ENCODE assay signal across 8 cellular contexts in genomic region chr1:205504311-205505075, GRCh38. TPM values are rescaled to one million over a fixed set of nuclear protein-coding genes. Genes with fewer than 3 reads are reported as not detected.
DNase-seq lines count a peak whose midpoint lies in the region; ATAC-seq, FAIRE-seq and TF ChIP-seq lines count a peak whose summit lies in the region.

Gene CDK18, plus strand, starts transcription at chr1:205504669. Its CDS starts 18,499 bp downstream, at chr1:205523168.

- FAIRE-seq in bronchial epithelial cell (lab: Jason Lieb, UNC) (no peak), keratinocyte (lab: Jason Lieb, UNC) (peak; percentile 57), small intestine (lab: Jason Lieb, UNC) (no peak)

- H3K27me3 ChIP-seq in bronchial epithelial cell (ENCODE audit: control insufficient read depth, insufficient read depth, low read length) (no peaks in the 10 kb centered on the region), keratinocyte (ENCODE audit: control insufficient read depth, extremely low read depth, insufficient read depth, low read length) (no peaks in the 10 kb centered on the region), small intestine (ENCODE audit: control insufficient read depth in 2 of 2, insufficient read depth in 2 of 2, low read length in 2 of 2) (no peaks in the 10 kb centered on the region)

- H3K27ac ChIP-seq in keratinocyte (ENCODE audit: control insufficient read depth, insufficient read depth, low read length) (peak within 1 kb of the TSS; percentile 74), small intestine (ENCODE audit: low read depth in 1 of 2, low read length in 1 of 2) (peak within 1 kb of the TSS; percentile 38 to 76)

- no peaks in the 10 kb centered on the region for H3K36me3 ChIP-seq in bronchial epithelial cell (ENCODE audit: control insufficient read depth, insufficient read depth, low read length)
- H3K36me3 ChIP-seq in keratinocyte (ENCODE audit: control insufficient read depth in 2 of 2, extremely low read depth in 1 of 2, insufficient read depth in 2 of 2, low read length in 2 of 2): peaks cover 0 to 5% of the 10 kb centered on the region in 2 experiments
- H3K36me3 ChIP-seq in small intestine (ENCODE audit: control insufficient read depth in 2 of 2, insufficient read depth in 2 of 2, low read length in 2 of 2): no peaks in the 10 kb centered on the region

- H3K4me3 ChIP-seq in bronchial epithelial cell (ENCODE audit: low read depth, low read length): peak within 1 kb of the TSS; percentile 52
- H3K4me3 ChIP-seq in keratinocyte (ENCODE audit: control insufficient read depth in 2 of 3, extremely low read depth in 1 of 3, insufficient read depth in 2 of 3, low read depth in 1 of 3, low read length in 3 of 3): peak within 1 kb of the TSS; percentile 73 to 88 (median 78)
- peak within 1 kb of the TSS; percentile 62 to 71 for H3K4me3 ChIP-seq in small intestine (ENCODE audit: low read depth in 1 of 2, low read length in 2 of 2)

- H3K79me2 ChIP-seq in keratinocyte (ENCODE audit: control insufficient read depth, insufficient read depth, low read length): peaks cover 15% of the 10 kb centered on the region

- H3K9me3 ChIP-seq in keratinocyte (ENCODE audit: control insufficient read depth, low read depth, low read length): no peaks in the 10 kb centered on the region
- no peaks in the 10 kb centered on the region for H3K9me3 ChIP-seq in small intestine (ENCODE audit: control insufficient read depth, low read depth)

- dilution Hi-C loops in keratinocyte (cut with MboI; ENCODE audit: extremely low pct_ligation_motif_present, low sequenced_read_pairs): no loop called here

- no peaks in the 10 kb centered on the region for H3K9me3 Mint-ChIP-seq in T-cell

- H3K36me3 Mint-ChIP-seq in T-cell: no peaks in the 10 kb centered on the region

- 1 to 3% (median 2%) methylated on average over 39 to 41 of the region's 42 CpGs for WGBS in small intestine, 3 donors

- POLR2A ChIA-PET in T-cell (lab: Charles Lee): no interaction called here

- H3K9ac ChIP-seq in keratinocyte (ENCODE audit: control insufficient read depth, extremely low read depth, insufficient read depth, low read length): peak within 1 kb of the TSS; percentile 87

- peak; percentile 31 for DNase-seq in DMS114 treated with DMSO at 0.1 percent for 48 hours (lab: John Stamatoyannopoulos, UW; ENCODE audit: unreplicated experiment)
- peak; percentile 80 for DNase-seq in NCI-H1092 (lab: John Stamatoyannopoulos, UW)
- DNase-seq in T-cell: peak in 29 of 34 experiments; percentile 17 to 54 (median 34)
- peak; percentile 67 for DNase-seq in bronchial epithelial cell (ENCODE audit: low read depth)
- peak; percentile 76 for DNase-seq in keratinocyte (ENCODE audit: low read depth, low spot score)
- peak; percentile 95 for DNase-seq in small intestine

- peak within 1 kb of the TSS; percentile 86 for H2AFZ ChIP-seq in keratinocyte (ENCODE audit: control insufficient read depth, low read length)

- TF ChIP-seq CTCF in bronchial epithelial cell (IDR thresholded peaks at IDR 0.05; ENCODE audit: insufficient read depth, low read length, severe bottlenecking) (no peak), keratinocyte (optimal IDR thresholded peaks at IDR 0.05 in 1 of 3, IDR thresholded peaks at IDR 0.05 in 1 of 3, conservative IDR thresholded peaks at IDR 0.05 in 1 of 3; ENCODE audit: extremely low read depth in 1 of 3, insufficient read depth in 2 of 3, low read length in 3 of 3) (no peak)

- peaks cover 0 to 2% of the 10 kb centered on the region in 2 donors for H3K27me3 Mint-ChIP-seq in T-cell

- H4K20me1 ChIP-seq in keratinocyte (ENCODE audit: control insufficient read depth, extremely low read depth, insufficient read depth, low read length): no peaks in the 10 kb centered on the region

- H3K9me1 ChIP-seq in keratinocyte (ENCODE audit: control insufficient read depth, extremely low read depth, insufficient read depth, low read length): no peaks in the 10 kb centered on the region

- peaks cover 0 to 20% (median 10%) of the 10 kb centered on the region in 3 donors for H3K4me1 Mint-ChIP-seq in T-cell

- H3K4me2 ChIP-seq in keratinocyte (ENCODE audit: control insufficient read depth, extremely low read depth, insufficient read depth, low read depth, low read length): peak within 1 kb of the TSS; percentile 96

- H3K4me1 ChIP-seq in keratinocyte (ENCODE audit: control insufficient read depth, extremely low read depth, insufficient read depth, low read length) (peaks cover 12% of the 10 kb centered on the region), small intestine (ENCODE audit: control insufficient read depth in 2 of 2, insufficient read depth in 1 of 2, low read depth in 1 of 2, low read length in 1 of 2) (peaks cover 0 to 3% of the 10 kb centered on the region in 2 donors)

- peak within 1 kb of the TSS in 1 of 2 donors; percentile 61 for H3K27ac Mint-ChIP-seq in T-cell

- H3K4me3 Mint-ChIP-seq in T-cell: peak within 1 kb of the TSS; percentile 79 to 87 (median 84)

- CTCF ChIA-PET in T-cell (lab: Charles Lee): interaction anchor here in 1 of 2 donors (0.5 to 0.6 kb wide), 2 partner anchors 13 to 1085 kb away, joined by 3 to 8 read pairs; no protein-coding TSS in a partner anchor

- ATAC-seq in T-cell (replicated peaks in 1 of 4) (peak; percentile 73 to 82 (median 82)), HG03097 (IDR thresholded peaks at IDR 0.05; ENCODE audit: low FRiP score, unreplicated experiment) (no peak), HG03469 (IDR thresholded peaks at IDR 0.05; ENCODE audit: unreplicated experiment) (no peak)

RNA-seq across cellular contexts. Expression of gene CDK18, which starts in this region (rescaled TPM):
- total RNA-seq in T-cell: 1 to 10 TPM; 1.7 to 4.6 (median 2.1) TPM
- total RNA-seq in bronchial epithelial cell: 1.8 and 2.2 TPM in 2 replicates
- polyA plus RNA-seq in keratinocyte: 10.9 to 13.1 TPM (median 12.1 TPM) in 3 replicates
- polyA plus RNA-seq in keratinocyte (2011; ENCODE audit: low read depth): 14.0 TPM
- 10.5 and 18.8 TPM in 2 replicates for polyA plus RNA-seq in keratinocyte (2011; cell fraction: cytosol; rRNA removed)
- 57.8 and 86.8 TPM in 2 replicates for polyA plus RNA-seq in keratinocyte (2011; cell fraction: nucleus; rRNA removed)
- polyA plus RNA-seq in keratinocyte (2012; ENCODE audit: low replicate concordance): 11.3 and 20.3 TPM in 2 replicates
- polyA minus RNA-seq in keratinocyte: 19.8 to 32.9 TPM (median 31.3 TPM) in 3 replicates
- polyA minus RNA-seq in keratinocyte (2011; cell fraction: cytosol; rRNA and poly(A)+ RNA removed): 20.3 TPM
- 25.1 and 29.8 TPM in 2 replicates for polyA minus RNA-seq in keratinocyte (2011; cell fraction: nucleus; rRNA and poly(A)+ RNA removed)
- 10 to 100 TPM; 32.7 to 62.4 (median 43.8) TPM for polyA plus RNA-seq in small intestine

Comparison
In these comparisons a context has a peak if more than half of its experiments do, and no peak if none do; other contexts are left out.
1. DNase-seq: peak in every context shown above with its lines; median percentile 95 in small intestine; 80 in NCI-H1092; 76 in keratinocyte; 67 in bronchial epithelial cell; 34 in T-cell; 31 in DMS114 treated with DMSO at 0.1 percent for 48 hours.
2. ATAC-seq: peak in T-cell (4 of 4); none in HG03097 (single experiment) and HG03469 (single experiment).
3. Peak in every context shown above with its lines, with median percentiles within 50 percentile points of each other: H3K4me3 ChIP-seq.